Comparison of ENCODE assay signal across 9 cellular contexts in the genomic region with DNA sequence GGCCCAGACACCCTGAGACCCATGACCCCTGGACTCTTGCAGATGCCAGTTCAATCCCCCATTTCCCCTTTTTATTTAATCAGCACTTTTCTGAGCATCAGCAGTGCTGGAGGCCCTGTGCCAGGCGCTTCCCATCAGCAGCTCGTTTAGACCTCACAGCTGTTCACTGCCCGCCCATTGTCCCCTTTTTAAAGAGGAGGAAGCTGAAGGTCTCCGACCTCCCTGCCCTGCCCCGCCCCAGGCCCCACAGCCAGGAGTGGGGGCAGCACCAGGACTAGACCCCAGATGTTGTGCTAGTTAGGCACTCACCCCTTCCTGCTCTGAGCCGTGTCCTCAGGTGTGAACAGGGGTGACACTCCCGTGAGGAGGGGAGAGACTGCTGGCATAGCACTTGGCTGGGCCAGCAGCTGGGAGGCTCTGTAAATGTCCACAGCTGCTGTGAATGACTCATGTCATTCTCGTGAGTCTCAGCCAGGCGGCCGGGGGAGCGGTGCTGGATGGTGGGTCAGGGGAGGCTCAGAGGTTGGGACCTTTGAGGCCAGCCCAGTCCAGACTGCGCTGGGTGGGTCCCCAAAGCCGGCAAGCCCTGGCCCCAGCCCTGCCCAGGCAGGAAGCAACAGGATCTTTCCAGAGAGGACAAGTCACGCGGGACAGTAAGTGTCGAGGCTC. TPM values are rescaled to one million over a fixed set of nuclear protein-coding genes. Genes with fewer than 3 reads are reported as not detected.
DNase-seq lines count a peak whose midpoint lies in the region; ATAC-seq lines count a peak whose summit lies in the region.
"Had no signal": no experiment of that assay in that cellular context is flagged by ENCODE, and none has a peak within 500 bp of the region (broad histone marks: within the 10 kb centered on the region; RNA-seq: fewer than 3 reads in every experiment).

No MANE protein-coding gene starts in this region.

- H3K27me3 Mint-ChIP-seq in dendritic cell treated with granulocyte-macrophage colony-stimulating factor and Interleukin-4, amounts not matched to agents 40 ng/mL and 50 ng/mL, for 4 days = no peaks in the 10 kb centered on the region

- DNase-seq in NCI-H2196 (lab: John Stamatoyannopoulos, UW; ENCODE audit: unreplicated experiment) = peak; percentile 18
- DNase-seq in NCI-H2196 treated with DMSO at 0.1 percent for 48 hours (lab: John Stamatoyannopoulos, UW; ENCODE audit: unreplicated experiment) = no peak
- peak; percentile 51 to 65 for DNase-seq in lung microvascular endothelial cell (ENCODE audit: low read depth in 2 of 2)
- DNase-seq in ureter (ENCODE audit: low spot score) = peak; percentile 65
- no peak for DNase-seq in SIG-M5 (lab: John Stamatoyannopoulos, UW)
- DNase-seq: NCI-H146 had no signal

- H3K9me3 Mint-ChIP-seq in dendritic cell treated with granulocyte-macrophage colony-stimulating factor and Interleukin-4, amounts not matched to agents 40 ng/mL and 50 ng/mL, for 4 days = no peaks in the 10 kb centered on the region

- H3K27ac Mint-ChIP-seq in dendritic cell treated with granulocyte-macrophage colony-stimulating factor and Interleukin-4, amounts not matched to agents 40 ng/mL and 50 ng/mL, for 4 days = peak overlapping the region; percentile 12

- intact Hi-C loops in dendritic cell treated with granulocyte-macrophage colony-stimulating factor and Interleukin-4, amounts not matched to agents 40 ng/mL and 50 ng/mL, for 4 days (cut with micrococcal nuclease) = no loop called here

- H3K4me1 Mint-ChIP-seq in dendritic cell treated with granulocyte-macrophage colony-stimulating factor and Interleukin-4, amounts not matched to agents 40 ng/mL and 50 ng/mL, for 4 days (ENCODE audit: low read depth) = peaks cover 12% of the 10 kb centered on the region

- H3K4me3 Mint-ChIP-seq in dendritic cell treated with granulocyte-macrophage colony-stimulating factor and Interleukin-4, amounts not matched to agents 40 ng/mL and 50 ng/mL, for 4 days = no peak overlapping the region

- H3K36me3 Mint-ChIP-seq in dendritic cell treated with granulocyte-macrophage colony-stimulating factor and Interleukin-4, amounts not matched to agents 40 ng/mL and 50 ng/mL, for 4 days (ENCODE audit: low read depth) = no peaks in the 10 kb centered on the region

- ATAC-seq in HG03571 (IDR thresholded peaks at IDR 0.05; ENCODE audit: unreplicated experiment) (no peak), GM18520 (IDR thresholded peaks at IDR 0.05; ENCODE audit: unreplicated experiment) (no peak)

RNA-seq across cellular contexts. Expression of gene EMID1, which starts 19.9 kb away (rescaled TPM):
- total RNA-seq in lung microvascular endothelial cell (3.7 and 9.1 TPM in 2 replicates), ureter (2.4 TPM)

RNA-seq across cellular contexts. Expression of gene RHBDD3, which starts 42.2 kb away (rescaled TPM):
- total RNA-seq in lung microvascular endothelial cell (13.1 and 14.1 TPM in 2 replicates), ureter (24.4 TPM)

RNA-seq across cellular contexts. Expression of gene EWSR1, which starts 42.5 kb away (rescaled TPM):
- total RNA-seq in lung microvascular endothelial cell = 115 and 137 TPM in 2 replicates
- total RNA-seq in ureter = 284 TPM

Comparison
In these comparisons a context has a peak if more than half of its experiments do, and no peak if none do; other contexts are left out.
1. DNase-seq: peak in NCI-H2196 (single experiment), lung microvascular endothelial cell (2 of 2) and ureter (single experiment); none in NCI-H2196 treated with DMSO at 0.1 percent for 48 hours (single experiment) and SIG-M5 (single experiment).